ENCODE assay signal across 8 cellular contexts in genomic region chr9:41355712-41356450, GRCh38.
A peak's percentile ranks its signal among the peaks of the same experiment; 100 is the strongest.
DNase-seq lines count a peak whose midpoint lies in the region; ATAC-seq and TF ChIP-seq lines count a peak whose summit lies in the region.
"Not testable (repeated sequence)": the region's sequence is repeated elsewhere in the genome, so short reads cannot be mapped to it uniquely, and the experiment has no call there.

No MANE protein-coding gene starts in this region.

- H2AFZ ChIP-seq in OCI-LY7 (ENCODE audit: low read length): not testable (repeated sequence)

- H3K4me3 Mint-ChIP-seq in CD4-positive, alpha-beta memory T cell: peak overlapping the region in 6 of 8 donors; percentile 39 to 55 (median 46)
- peak overlapping the region; percentile 50 for H3K4me3 Mint-ChIP-seq in activated CD8-positive, alpha-beta T cell treated with anti-CD3 and anti-CD28 coated beads, Interleukin-2, amount 10 ng/mL, durations not matched to agents 7 days and 5 days
- peak overlapping the region; percentile 60 for H3K4me3 Mint-ChIP-seq in activated naive CD8-positive, alpha-beta T cell treated with anti-CD3 and anti-CD28 coated beads for 36 hours
- peak overlapping the region; percentile 69 for H3K4me3 Mint-ChIP-seq in natural killer cell

- CTCF ChIA-PET in CD4-positive, alpha-beta memory T cell (lab: Charles Lee; ENCODE audit: partially characterized antibody); OCI-LY7 (lab: Charles Lee; ENCODE audit: unreplicated experiment); activated CD8-positive, alpha-beta T cell treated with anti-CD3 and anti-CD28 coated beads, Interleukin-2, amount 10 ng/mL, durations not matched to agents 7 days and 5 days (lab: Charles Lee): not testable (repeated sequence)

- TF ChIP-seq CTCF in OCI-LY7 (conservative IDR thresholded peaks at IDR 0.05; ENCODE audit: low read length); natural killer cell (IDR thresholded peaks at IDR 0.05); stomach (IDR thresholded peaks at IDR 0.05): not testable (repeated sequence)

- not testable (repeated sequence) for H3K36me3 ChIP-seq in CD4-positive, alpha-beta memory T cell (ENCODE audit: insufficient read depth, low read length); OCI-LY7 (ENCODE audit: insufficient read depth, low read length); stomach

- not testable (repeated sequence) for H3K9me3 ChIP-seq in CD4-positive, alpha-beta memory T cell (ENCODE audit: control insufficient read depth in 1 of 2, low read length in 2 of 2); OCI-LY7 (ENCODE audit: low read length); stomach

- not testable (repeated sequence) for H3K27me3 ChIP-seq in CD4-positive, alpha-beta memory T cell (ENCODE audit: insufficient read depth, low read length); stomach

- peak; percentile 53 for ATAC-seq in HG03354 (IDR thresholded peaks at IDR 0.05; ENCODE audit: poor library complexity, severe bottlenecking, unreplicated experiment)
- ATAC-seq in activated CD8-positive, alpha-beta T cell treated with anti-CD3 and anti-CD28 coated beads, Interleukin-2, amount 10 ng/mL, durations not matched to agents 7 days and 5 days; natural killer cell: not testable (repeated sequence)

- peak overlapping the region; percentile 46 for H3K4me2 ChIP-seq in OCI-LY7 (ENCODE audit: low read length)

- not testable (repeated sequence) for H3K4me1 ChIP-seq in CD4-positive, alpha-beta memory T cell (ENCODE audit: insufficient read depth, low read length); OCI-LY7 (ENCODE audit: insufficient read depth, low read length, poor library complexity, severe bottlenecking)
- peaks cover 0 to 12% (median 4%) of the 10 kb centered on the region in 4 donors for H3K4me1 ChIP-seq in stomach

- TF ChIP-seq POLR2A in stomach (IDR thresholded peaks at IDR 0.05): not testable (repeated sequence)

- peak in 2 of 5 donors; percentile 4 to 14 for DNase-seq in CD4-positive, alpha-beta memory T cell
- DNase-seq in OCI-LY7 (ENCODE audit: low spot score); activated CD8-positive, alpha-beta T cell treated with anti-CD3 and anti-CD28 coated beads, Interleukin-2, amount 10 ng/mL, durations not matched to agents 7 days and 5 days; activated naive CD8-positive, alpha-beta T cell treated with anti-CD3 and anti-CD28 coated beads for 36 hours; natural killer cell; stomach: not testable (repeated sequence)
- DNase-seq in cardiac septum (ENCODE audit: low spot score): peak; percentile 15

- BruUV-seq in OCI-LY7 (replicated peaks; lab: Mats Ljungman, UMichigan): not testable (repeated sequence)

- intact Hi-C loops in CD4-positive, alpha-beta memory T cell (cut with micrococcal nuclease); OCI-LY7 (cut with micrococcal nuclease; ENCODE audit: unreplicated experiment); cardiac septum (cut with DNase I); natural killer cell (cut with micrococcal nuclease); stomach (cut with DNase I; ENCODE audit: low total_unique reads): not testable (repeated sequence)

- not testable (repeated sequence) for H3K4me3 ChIP-seq in CD4-positive, alpha-beta memory T cell (ENCODE audit: low read length in 2 of 2)
- H3K4me3 ChIP-seq in OCI-LY7 (ENCODE audit: low read depth, low read length, poor library complexity, severe bottlenecking) (peak overlapping the region; percentile 56), stomach (peak overlapping the region in 3 of 4 donors; percentile 28 to 39 (median 29))

- not testable (repeated sequence) for H3K79me2 ChIP-seq in OCI-LY7 (ENCODE audit: insufficient read depth, low read depth, low read length)

- not testable (repeated sequence) for H3K9me2 ChIP-seq in OCI-LY7 (ENCODE audit: insufficient read depth, low read length)

- H3K27me3 Mint-ChIP-seq in CD4-positive, alpha-beta memory T cell; activated CD8-positive, alpha-beta T cell treated with anti-CD3 and anti-CD28 coated beads, Interleukin-2, amount 10 ng/mL, durations not matched to agents 7 days and 5 days (ENCODE audit: low read depth); activated naive CD8-positive, alpha-beta T cell treated with anti-CD3 and anti-CD28 coated beads for 36 hours; natural killer cell (ENCODE audit: low read depth in 2 of 2): not testable (repeated sequence)

- H3K27ac Mint-ChIP-seq in CD4-positive, alpha-beta memory T cell: peak overlapping the region in 1 of 7 donors; percentile 87
- H3K27ac Mint-ChIP-seq in activated CD8-positive, alpha-beta T cell treated with anti-CD3 and anti-CD28 coated beads, Interleukin-2, amount 10 ng/mL, durations not matched to agents 7 days and 5 days: peak overlapping the region; percentile 64
- H3K27ac Mint-ChIP-seq in activated naive CD8-positive, alpha-beta T cell treated with anti-CD3 and anti-CD28 coated beads for 36 hours: peak overlapping the region; percentile 62
- not testable (repeated sequence) for H3K27ac Mint-ChIP-seq in natural killer cell

- POLR2A ChIA-PET in CD4-positive, alpha-beta memory T cell (lab: Charles Lee; ENCODE audit: partially characterized antibody); OCI-LY7 (lab: Charles Lee); activated CD8-positive, alpha-beta T cell treated with anti-CD3 and anti-CD28 coated beads, Interleukin-2, amount 10 ng/mL, durations not matched to agents 7 days and 5 days (lab: Charles Lee): not testable (repeated sequence)

- H3K4me1 Mint-ChIP-seq in CD4-positive, alpha-beta memory T cell: peaks cover 0 to 12% (median 6%) of the 10 kb centered on the region in 4 donors
- peaks cover 15% of the 10 kb centered on the region for H3K4me1 Mint-ChIP-seq in activated CD8-positive, alpha-beta T cell treated with anti-CD3 and anti-CD28 coated beads, Interleukin-2, amount 10 ng/mL, durations not matched to agents 7 days and 5 days (ENCODE audit: low read depth)
- H3K4me1 Mint-ChIP-seq in activated naive CD8-positive, alpha-beta T cell treated with anti-CD3 and anti-CD28 coated beads for 36 hours: not testable (repeated sequence)
- H3K4me1 Mint-ChIP-seq in natural killer cell: peaks cover 6 to 16% of the 10 kb centered on the region in 2 donors

- not testable (repeated sequence) for H3K9me3 Mint-ChIP-seq in CD4-positive, alpha-beta memory T cell; activated CD8-positive, alpha-beta T cell treated with anti-CD3 and anti-CD28 coated beads, Interleukin-2, amount 10 ng/mL, durations not matched to agents 7 days and 5 days (ENCODE audit: insufficient read depth); activated naive CD8-positive, alpha-beta T cell treated with anti-CD3 and anti-CD28 coated beads for 36 hours; natural killer cell

- H4K20me1 ChIP-seq in OCI-LY7 (ENCODE audit: insufficient read depth, low read length): not testable (repeated sequence)

- WGBS in stomach, 5 donors: 18 to 50% (median 28%) methylated on average over 2 to 7 of the region's 36 CpGs; no CpG with 5 or more reads in 1 of the 5 donors

- H3K27ac ChIP-seq in CD4-positive, alpha-beta memory T cell (ENCODE audit: low read depth, low read length): not testable (repeated sequence)
- H3K27ac ChIP-seq in OCI-LY7 (ENCODE audit: low read depth, low read length, poor library complexity, severe bottlenecking) (peak overlapping the region; percentile 83), stomach (peak overlapping the region in 3 of 5 donors; percentile 46 to 76 (median 72))

- H3K36me3 Mint-ChIP-seq in CD4-positive, alpha-beta memory T cell; activated CD8-positive, alpha-beta T cell treated with anti-CD3 and anti-CD28 coated beads, Interleukin-2, amount 10 ng/mL, durations not matched to agents 7 days and 5 days (ENCODE audit: low read depth); activated naive CD8-positive, alpha-beta T cell treated with anti-CD3 and anti-CD28 coated beads for 36 hours; natural killer cell: not testable (repeated sequence)

- TF ChIP-seq EP300 in stomach (IDR thresholded peaks at IDR 0.05): not testable (repeated sequence)
